30 cellular contexts compared by ENCODE assay signal in genomic region chr9:16543691-16544090, GRCh38.
"Had no signal": no experiment of that assay in that cellular context is flagged by ENCODE, and none has a peak within 500 bp of the region (broad histone marks: within the 10 kb centered on the region; RNA-seq: fewer than 3 reads in every experiment).

No MANE protein-coding gene starts in this region.

- H3K36me3 ChIP-seq: adrenal gland, cardiac muscle cell, colonic mucosa, heart left ventricle, left lung, lower lobe of right lung, right atrium auricular region, stomach, thyroid gland, upper lobe of left lung, WERI-Rb-1 had no signal

- H3K27me3 ChIP-seq: adrenal gland, body of pancreas, colonic mucosa, foreskin keratinocyte, heart left ventricle, left lung, right atrium auricular region, stomach, thyroid gland, upper lobe of left lung had no signal

- H3K4me1 ChIP-seq: adrenal gland, body of pancreas, colonic mucosa, foreskin keratinocyte, left lung, lower lobe of right lung, right atrium auricular region, thyroid gland, upper lobe of left lung had no signal

- H3K9me3 ChIP-seq: adrenal gland, body of pancreas, colonic mucosa, heart left ventricle, left lung, lower lobe of right lung, right atrium auricular region, stomach, thyroid gland, upper lobe of left lung had no signal

- H3K27ac ChIP-seq: adrenal gland, body of pancreas, cardiac muscle cell, colonic mucosa, foreskin keratinocyte, heart left ventricle, left lung, lower lobe of right lung, right atrium auricular region, stomach, thyroid gland, upper lobe of left lung, WERI-Rb-1 had no signal

- H3K4me3 ChIP-seq: adrenal gland, body of pancreas, cardiac muscle cell, colonic mucosa, heart left ventricle, left lung, lower lobe of right lung, right atrium auricular region, smooth muscle cell, stomach, thyroid gland, upper lobe of left lung had no signal

- H3K4me2 ChIP-seq: smooth muscle cell had no signal

- DNase-seq: activated CD4-positive, alpha-beta T cell treated with anti-CD3 and anti-CD28 coated beads for 48 hours; activated CD4-positive, alpha-beta T cell treated with anti-CD3 and anti-CD28 coated beads, Interleukin-2, amount 50 U/mL, for 48 hours; activated CD8-positive, alpha-beta memory T cell treated with anti-CD3 and anti-CD28 coated beads for 24 hours; activated effector memory CD4-positive, alpha-beta T cell treated with anti-CD3 and anti-CD28 coated beads, Interleukin-2, amount 50 U/mL, for 16 hours; activated naive CD4-positive, alpha-beta T cell treated with anti-CD3 and anti-CD28 coated beads for 36 hours; activated naive CD8-positive, alpha-beta T cell treated with anti-CD3 and anti-CD28 coated beads for 36 hours; activated T-cell treated with anti-CD3 and anti-CD28 coated beads, Interleukin-2, amount 50 U/mL, for 1 hour; adrenal gland; aorta; body of pancreas; cerebellar nuclear complex; colonic mucosa; effector memory CD8-positive, alpha-beta T cell; foreskin keratinocyte; heart left ventricle; left lung; lower lobe of right lung; midbrain; naive thymus-derived CD4-positive, alpha-beta T cell; stimulated activated CD4-positive, alpha-beta T cell treated with anti-CD3 and anti-CD28 coated beads, Interleukin-2, amount 100 ng/mL, for 24 hours; stimulated activated naive B cell treated with anti-CD40 and anti-IgM and Interleukin-4, amounts not matched to agents 10 μg/mL and 1 μg/mL and 100 μg/mL, for 72 hours; stomach; T-helper 17 cell; T1000; thyroid gland; upper lobe of left lung; WERI-Rb-1 had no signal
